30 cellular contexts compared by ENCODE assay signal in the genomic region with DNA sequence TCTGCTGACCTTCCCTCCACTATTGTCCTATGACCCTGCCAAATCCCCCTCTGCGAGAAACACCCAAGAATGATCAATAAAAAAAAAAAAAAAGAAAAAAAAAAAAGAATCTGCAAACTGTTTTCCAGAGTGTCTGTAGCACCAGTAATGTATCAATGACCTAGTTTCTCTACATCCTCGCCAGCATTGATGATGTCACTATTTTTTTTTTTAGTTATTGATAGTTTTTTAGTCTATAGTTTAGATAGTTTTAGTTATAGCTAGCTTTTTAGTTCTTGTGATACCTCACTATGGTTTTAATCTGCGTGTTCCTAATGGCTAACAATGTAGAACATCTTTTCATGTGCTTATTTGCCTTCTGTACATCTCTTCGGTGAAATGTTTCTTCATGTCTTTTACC. TPM values are rescaled to one million over a fixed set of nuclear protein-coding genes. Genes with fewer than 3 reads are reported as not detected.
DNase-seq lines count a peak whose midpoint lies in the region; ATAC-seq, FAIRE-seq and TF ChIP-seq lines count a peak whose summit lies in the region.
"Had no signal": no experiment of that assay in that cellular context is flagged by ENCODE, and none has a peak within 500 bp of the region (broad histone marks: within the 10 kb centered on the region; RNA-seq: fewer than 3 reads in every experiment).

No MANE protein-coding gene starts in this region.

- H3K27ac Mint-ChIP-seq in glutamatergic neuron (ENCODE audit: unreplicated experiment) = peak overlapping the region; percentile 81
- no peak overlapping the region for H3K27ac Mint-ChIP-seq in WTC11
- H3K27ac Mint-ChIP-seq: CD14-positive monocyte; CD4-positive, alpha-beta memory T cell; CD4-positive, CD25-positive, alpha-beta regulatory T cell had no signal

- SMC1A ChIA-PET in GM12878 (lab: Charles Lee; ENCODE audit: uncharacterized antibody, unreplicated experiment) = interaction anchor here (1.0 to 1.5 kb wide), 5 partner anchors 12 to 60 kb away, joined by 3 to 8 read pairs (median 4); no protein-coding TSS in a partner anchor

- no peak for TF ChIP-seq CTCF in HepG2 (CRISPR knock-in tag; IDR thresholded peaks at IDR 0.05)
- no peak for TF ChIP-seq CTCF in right lobe of liver (IDR thresholded peaks at IDR 0.05)
- no peak for TF ChIP-seq CTCF in GM12878 (IDR thresholded peaks at IDR 0.05 in 2 of 3, conservative IDR thresholded peaks at IDR 0.05 in 1 of 3; ENCODE audit: control insufficient read depth in 2 of 3, extremely low read depth in 1 of 3, insufficient read depth in 1 of 3, low read depth in 3 of 3, low read length in 3 of 3)
- TF ChIP-seq CTCF in glutamatergic neuron (IDR thresholded peaks at IDR 0.05; ENCODE audit: partially characterized antibody, unreplicated experiment) = no peak
- TF ChIP-seq CTCF in WTC11 (IDR thresholded peaks at IDR 0.05) = no peak

- RAD21 ChIA-PET in GM12878 (lab: Charles Lee; ENCODE audit: unreplicated experiment) = interaction anchor here (1.6 kb wide), 1 partner anchor 60 kb away, joined by 5 read pairs; no protein-coding TSS in a partner anchor

- H3K4me3 Mint-ChIP-seq in glutamatergic neuron (ENCODE audit: unreplicated experiment) (no peak overlapping the region), WTC11 (no peak overlapping the region)
- H3K4me3 Mint-ChIP-seq: CD14-positive monocyte; CD4-positive, alpha-beta memory T cell; CD4-positive, CD25-positive, alpha-beta regulatory T cell; CD8-positive, alpha-beta memory T cell had no signal

- H3K4me3 ChIP-seq in HepG2 (replicated peaks in 1 of 3; ENCODE audit: insufficient read depth in 1 of 3, low read depth in 2 of 3, low read length in 3 of 3) (no peak overlapping the region), right lobe of liver (no peak overlapping the region), GM12878 (no peak overlapping the region)
- H3K4me3 ChIP-seq: BLaER1 had no signal

- H3K4me1 ChIP-seq in HepG2 (ENCODE audit: insufficient read depth, low read length) (no peaks in the 10 kb centered on the region), right lobe of liver (no peaks in the 10 kb centered on the region), GM12878 (ENCODE audit: control insufficient read depth, insufficient read depth, low read length) (peaks cover 9% of the 10 kb centered on the region)
- H3K4me1 ChIP-seq: BE2C had no signal

- H3K9ac ChIP-seq in HepG2 (ENCODE audit: insufficient read depth, low read depth, low read length) = no peak overlapping the region
- no peak overlapping the region for H3K9ac ChIP-seq in GM12878 (ENCODE audit: control insufficient read depth, insufficient read depth, low read length)
- H3K9ac ChIP-seq: BLaER1 had no signal

- H3K9me3 ChIP-seq in HepG2 (ENCODE audit: low read length) = no peaks in the 10 kb centered on the region
- H3K9me3 ChIP-seq in right lobe of liver = no peaks in the 10 kb centered on the region
- H3K9me3 ChIP-seq in GM12878 (replicated peaks; ENCODE audit: control insufficient read depth, insufficient read depth, low read length) = no peaks in the 10 kb centered on the region
- H3K9me3 ChIP-seq: BE2C, BLaER1 had no signal

- TF ChIP-seq RAD21 in HepG2 (CRISPR knock-in tag; IDR thresholded peaks at IDR 0.05) (no peak), GM12878 (IDR thresholded peaks at IDR 0.05; ENCODE audit: insufficient read depth, low read depth, low read length) (no peak)

- H3K4me2 ChIP-seq in HepG2 (ENCODE audit: low read depth, low read length) = no peak overlapping the region
- no peak overlapping the region for H3K4me2 ChIP-seq in GM12878 (ENCODE audit: control insufficient read depth, insufficient read depth)
- H3K4me2 ChIP-seq: BLaER1 had no signal

- no peak overlapping the region for H2AFZ ChIP-seq in HepG2 (ENCODE audit: low read length)
- H2AFZ ChIP-seq in GM12878 (ENCODE audit: control insufficient read depth, low read depth, low read length) = no peak overlapping the region

- H3K36me3 Mint-ChIP-seq in glutamatergic neuron (ENCODE audit: unreplicated experiment) (peaks cover 8% of the 10 kb centered on the region), WTC11 (no peaks in the 10 kb centered on the region)
- H3K36me3 Mint-ChIP-seq: CD4-positive, alpha-beta memory T cell; CD4-positive, CD25-positive, alpha-beta regulatory T cell; CD8-positive, alpha-beta memory T cell had no signal

- H4K20me1 ChIP-seq in HepG2 (ENCODE audit: insufficient read depth, low read length) (no peaks in the 10 kb centered on the region), GM12878 (ENCODE audit: control insufficient read depth, insufficient read depth) (no peaks in the 10 kb centered on the region)
- H4K20me1 ChIP-seq: BLaER1 had no signal

- TF ChIP-seq EP300 in HepG2 (IDR thresholded peaks at IDR 0.05; ENCODE audit: low read depth in 2 of 2, low read length in 2 of 2) (no peak), HepG2 (CRISPR knock-in tag; IDR thresholded peaks at IDR 0.05; ENCODE audit: borderline replicate concordance) (no peak), GM12878 (IDR thresholded peaks at IDR 0.05; ENCODE audit: borderline replicate concordance in 1 of 2, control insufficient read depth in 1 of 2, low read depth in 2 of 2, low read length in 2 of 2) (no peak)

- TF ChIP-seq POLR2A in HepG2 (IDR thresholded peaks at IDR 0.05; ENCODE audit: insufficient read depth in 1 of 2, low read depth in 2 of 2, low read length in 2 of 2) = no peak
- no peak for TF ChIP-seq POLR2A in right lobe of liver (IDR thresholded peaks at IDR 0.05)
- no peak for TF ChIP-seq POLR2A in GM12878 (IDR thresholded peaks at IDR 0.05; ENCODE audit: low read depth, low read length)

- BruUV-seq in HepG2 (replicated peaks; lab: Mats Ljungman, UMichigan) (no TSS peak), GM12878 (replicated peaks; lab: Mats Ljungman, UMichigan) (no TSS peak)

- ATAC-seq in HepG2 (no peak), right lobe of liver (no peak), GM12878 (no peak), GM21390 (IDR thresholded peaks at IDR 0.05; ENCODE audit: unreplicated experiment) (no peak), WTC11 (no peak)

- WGBS in HepG2 (ENCODE audit: low lambda C conversion rate) = 25% methylated on average over 4 of the region's 4 CpGs
- 64% methylated on average over 4 of the region's 4 CpGs for whole genome bisulfite sequencing in right lobe of liver (ENCODE audit: insufficient coverage, low coverage, low lambda C conversion rate, missing lambda C conversion rate)
- WGBS in GM12878 (ENCODE audit: insufficient coverage, insufficient replicate concordance, low lambda C conversion rate, missing lambda C conversion rate) = 53% methylated on average over 3 of the region's 4 CpGs

- H3K27ac ChIP-seq in HepG2 (ENCODE audit: extremely low read length, insufficient read depth, low read length) = no peak overlapping the region
- H3K27ac ChIP-seq in right lobe of liver = no peak overlapping the region
- no peak overlapping the region for H3K27ac ChIP-seq in GM12878 (ENCODE audit: control insufficient read depth, insufficient read depth)
- H3K27ac ChIP-seq: BLaER1 had no signal

- POLR2A ChIA-PET in HepG2 (lab: Yijun Ruan, JAX) = no interaction called here
- POLR2A ChIA-PET in GM12878 (lab: Charles Lee) = no interaction called here
- POLR2A ChIA-PET in WTC11 (lab: Charles Lee) = no interaction called here

- H3K27me3 ChIP-seq in HepG2 (ENCODE audit: control insufficient read depth in 1 of 2, insufficient read depth in 2 of 2, low read length in 2 of 2) (peaks cover 0 to 5% of the 10 kb centered on the region in 2 experiments; a peak in 1 of 5 replicates), right lobe of liver (no peaks in the 10 kb centered on the region), GM12878 (replicated peaks in 1 of 2; ENCODE audit: control insufficient read depth in 2 of 2, insufficient read depth in 2 of 2, low read length in 1 of 2) (peaks cover 0 to 7% of the 10 kb centered on the region in 2 experiments; a peak in 1 of 4 replicates)
- H3K27me3 ChIP-seq: BLaER1 had no signal

- H3K9me3 Mint-ChIP-seq in glutamatergic neuron (ENCODE audit: unreplicated experiment) = no peaks in the 10 kb centered on the region
- H3K9me3 Mint-ChIP-seq in WTC11 = peaks cover 12% of the 10 kb centered on the region; the same call in 1 of the 2 replicates
- H3K9me3 Mint-ChIP-seq: CD4-positive, alpha-beta memory T cell; CD4-positive, CD25-positive, alpha-beta regulatory T cell; CD8-positive, alpha-beta memory T cell had no signal

- no peaks in the 10 kb centered on the region for H3K4me1 Mint-ChIP-seq in glutamatergic neuron (ENCODE audit: low read depth, unreplicated experiment)
- H3K4me1 Mint-ChIP-seq in WTC11 = no peaks in the 10 kb centered on the region

- CTCF ChIA-PET in HepG2 (lab: Yijun Ruan, JAX; ENCODE audit: low intra/inter-chr PET ratio, low total read pairs) (no interaction called here), GM12878 (lab: Yijun Ruan, JAX) (interaction anchor here (1.1 to 1.3 kb wide), 2 partner anchors 16 to 25 kb away, joined by 3 read pairs; no protein-coding TSS in a partner anchor), WTC11 (lab: Charles Lee) (interaction anchor here (1.3 kb wide), 1 partner anchor 60 kb away, joined by 3 read pairs; no protein-coding TSS in a partner anchor)

- H3K36me3 ChIP-seq in HepG2 (replicated peaks in 1 of 2; ENCODE audit: control insufficient read depth in 1 of 2, insufficient read depth in 2 of 2, low read length in 2 of 2) (no peaks in the 10 kb centered on the region), right lobe of liver (no peaks in the 10 kb centered on the region), GM12878 (ENCODE audit: control insufficient read depth in 2 of 2, insufficient read depth in 2 of 2, low read length in 1 of 2) (no peaks in the 10 kb centered on the region)
- H3K36me3 ChIP-seq: BE2C, BLaER1 had no signal

- no peak for FAIRE-seq in HepG2 (lab: Jason Lieb, UNC)
- no peak for FAIRE-seq in GM12878 (lab: Jason Lieb, UNC)
- FAIRE-seq: GM12891, GM19239 had no signal

- DNase-seq in HepG2 (ENCODE audit: low spot score) (no peak), right lobe of liver (no peak), GM12878 (ENCODE audit: low read depth, low spot score) (no peak), glutamatergic neuron (no peak), NCI-H2107 treated with DMSO at 0.1 percent for 48 hours (lab: John Stamatoyannopoulos, UW; ENCODE audit: unreplicated experiment) (no peak), WTC11 (ENCODE audit: low spot score) (no peak)
- DNase-seq: 8988T; ACHN; BE2C; C1 segment of cervical spinal cord; CD4-positive, alpha-beta memory T cell; CD4-positive, CD25-positive, alpha-beta regulatory T cell; CD8-positive, alpha-beta memory T cell; COR-L47; DMS 273 treated with DMSO at 0.1 percent for 48 hours; DMS153; DMS53; DMS79; DND-41; EL; GDM1 had no signal

- H3K79me2 ChIP-seq in HepG2 (ENCODE audit: insufficient read depth, low read length) (no peaks in the 10 kb centered on the region), GM12878 (ENCODE audit: control insufficient read depth, insufficient read depth, low read length) (no peaks in the 10 kb centered on the region)

- intact Hi-C loops in HepG2 (cut with micrococcal nuclease; ENCODE audit: unreplicated experiment) (no loop called here), right lobe of liver (cut with DNase I) (no loop called here), GM12878 (cut with micrococcal nuclease; ENCODE audit: unreplicated experiment) (no loop called here)

- H3K27me3 Mint-ChIP-seq in glutamatergic neuron (ENCODE audit: unreplicated experiment) = no peaks in the 10 kb centered on the region
- H3K27me3 Mint-ChIP-seq in WTC11 (ENCODE audit: low read depth) = peaks cover 3% of the 10 kb centered on the region; the same call in 1 of the 2 replicates

- in situ Hi-C loops in HepG2 (cut with HindIII; ENCODE audit: extremely low pct_ligation_motif_present, low pct_unique_long_range_greater_than_20kb) = no loop called here
- in situ Hi-C loops in GM12878 (cut with MboI) = no loop called here

RNA-seq across cellular contexts. Expression of a gene that starts 36.1 kb away (rescaled TPM):
- not detected in 2 replicates for total RNA-seq in HepG2 (2016; rRNA removed; fragmentation: Illumina TruSeq; extraction: Trizol)
- not detected in 2 replicates for total RNA-seq in HepG2 (2016; cell fraction: cytosol; rRNA removed; fragmentation: Illumina TruSeq; extraction: Trizol; ENCODE audit: low read depth)
- not detected in 2 replicates for total RNA-seq in HepG2 (2016; cell fraction: insoluble cytoplasmic fraction; rRNA removed; fragmentation: Illumina TruSeq; extraction: Trizol)
- total RNA-seq in HepG2 (2016; cell fraction: membrane; rRNA removed; fragmentation: Illumina TruSeq; extraction: Trizol) = not detected in 2 replicates
- total RNA-seq in HepG2 (2016; cell fraction: nucleus; rRNA removed; fragmentation: Illumina TruSeq; extraction: Trizol) = not detected in 2 replicates
- polyA plus RNA-seq in HepG2 (2011; rRNA removed) = not detected in 2 replicates
- not detected in 2 replicates for polyA plus RNA-seq in HepG2 (2011; cell fraction: cytosol; rRNA removed)
- polyA plus RNA-seq in HepG2 (2011; cell fraction: nucleus; rRNA removed) = 0.02 TPM in 1 of 2 replicates, not detected in the other
- not detected in 2 replicates for polyA plus RNA-seq in HepG2 (2012)
- polyA plus RNA-seq in HepG2 (2016; cell fraction: cytosol; fragmentation: Illumina TruSeq; extraction: Trizol; ENCODE audit: low read depth) = not detected in 2 replicates
- polyA plus RNA-seq in HepG2 (2016; cell fraction: insoluble cytoplasmic fraction; fragmentation: Illumina TruSeq; extraction: Trizol; ENCODE audit: low read depth) = not detected in 2 replicates
- not detected in 2 replicates for polyA plus RNA-seq in HepG2 (2016; cell fraction: membrane; fragmentation: Illumina TruSeq; extraction: Trizol; ENCODE audit: low read depth)
- polyA plus RNA-seq in HepG2 (2016; cell fraction: nucleus; fragmentation: Illumina TruSeq; extraction: Trizol; ENCODE audit: insufficient read depth, low read depth) = not detected in 2 replicates
- polyA minus RNA-seq in HepG2 (2011; rRNA and poly(A)+ RNA removed; ENCODE audit: low replicate concordance) = not detected in 2 replicates
- not detected in 2 replicates for polyA minus RNA-seq in HepG2 (2011; cell fraction: cytosol; rRNA and poly(A)+ RNA removed)
- not detected in 2 replicates for polyA minus RNA-seq in HepG2 (2011; cell fraction: nucleus; rRNA and poly(A)+ RNA removed)
- under 1 TPM in 5 of 6 experiments, not detected in 1; 0.05 to 0.43 (median 0.07) TPM for total RNA-seq in right lobe of liver
- total RNA-seq in GM12878 (2013; cell fraction: nucleolus; rRNA removed) = 0.12 TPM in 1 of 2 replicates, not detected in the other
- total RNA-seq in GM12878 (2014; rRNA removed) = 0.16 and 0.17 TPM in 2 replicates
- total RNA-seq in GM12878 (2014; rRNA removed; fragmentation: Illumina TruSeq; extraction: Trizol) = 0.18 and 0.23 TPM in 2 replicates
- 0.38 and 0.40 TPM in 2 replicates for total RNA-seq in GM12878 (2021)
- 0.16 TPM for polyA plus RNA-seq in GM12878 (2011; ENCODE audit: low read depth)
- polyA plus RNA-seq in GM12878 (2011; rRNA removed) = 0.01 and 0.03 TPM in 2 replicates
- polyA plus RNA-seq in GM12878 (2011; cell fraction: cytosol; rRNA removed) = 0.03 and 0.08 TPM in 2 replicates
- 0.30 and 0.37 TPM in 2 replicates for polyA plus RNA-seq in GM12878 (2011; cell fraction: nucleus; rRNA removed)
- polyA plus RNA-seq in GM12878 (2012) = 0.20 and 0.28 TPM in 2 replicates
- 0.14 and 0.24 TPM in 2 replicates for polyA plus RNA-seq in GM12878 (2014; fragmentation: Illumina TruSeq; extraction: Trizol)
- polyA plus RNA-seq in GM12878 (2014; fragmentation: Nextera tagmentation; extraction: Ambion mirVana) = under 1 TPM in 1 of 2 experiments, not detected in 1; 0.05 TPM
- polyA plus RNA-seq in GM12878 (2014; rRNA removed) = 0.08 and 0.27 TPM in 2 replicates
- polyA plus RNA-seq in GM12878 (2016; fragmentation: Nextera tagmentation; extraction: Ambion mirVana) = under 1 TPM; 0.04 to 0.05 TPM
- polyA minus RNA-seq in GM12878 (2011; rRNA and poly(A)+ RNA removed) = 0.07 and 0.21 TPM in 2 replicates
- polyA minus RNA-seq in GM12878 (2011; cell fraction: cytosol; rRNA and poly(A)+ RNA removed) = not detected in 2 replicates
- polyA minus RNA-seq in GM12878 (2011; cell fraction: nucleus; rRNA and poly(A)+ RNA removed) = 0.12 and 0.29 TPM in 2 replicates
- total RNA-seq in glutamatergic neuron (ENCODE audit: unreplicated experiment) = 0.34 TPM
- not detected in 3 replicates for total RNA-seq in WTC11 (2021)
- total RNA-seq: A673; CD4-positive, alpha-beta memory T cell; CD4-positive, CD25-positive, alpha-beta regulatory T cell; Daoy; G401 had no signal
- polyA plus RNA-seq: AG04450; CD14-positive monocyte; CD4-positive, CD25-positive, alpha-beta regulatory T cell; CD8-positive, alpha-beta memory T cell had no signal

RNA-seq across cellular contexts. Expression of a gene that starts 51.3 kb away (rescaled TPM):
- total RNA-seq in HepG2 (2016; rRNA removed; fragmentation: Illumina TruSeq; extraction: Trizol) (not detected in 2 replicates), right lobe of liver (1 to 10 TPM in 1 of 6 experiments, under 1 TPM in 4, not detected in 1; 0.25 to 1.8 (median 0.72) TPM), GM12878 (2014; rRNA removed) (0.11 and 0.16 TPM in 2 replicates), GM12878 (2014; rRNA removed; fragmentation: Illumina TruSeq; extraction: Trizol) (0.09 and 0.18 TPM in 2 replicates), GM12878 (2021) (0.08 and 0.23 TPM in 2 replicates), glutamatergic neuron (ENCODE audit: unreplicated experiment) (not detected), WTC11 (2021) (0.07 to 0.37 TPM (median 0.11 TPM) in 3 replicates)
- not detected in 2 replicates for total RNA-seq in HepG2 (2016; cell fraction: cytosol; rRNA removed; fragmentation: Illumina TruSeq; extraction: Trizol; ENCODE audit: low read depth)
- not detected in 2 replicates for total RNA-seq in HepG2 (2016; cell fraction: insoluble cytoplasmic fraction; rRNA removed; fragmentation: Illumina TruSeq; extraction: Trizol)
- total RNA-seq in HepG2 (2016; cell fraction: membrane; rRNA removed; fragmentation: Illumina TruSeq; extraction: Trizol) = not detected in 2 replicates
- not detected in 2 replicates for total RNA-seq in HepG2 (2016; cell fraction: nucleus; rRNA removed; fragmentation: Illumina TruSeq; extraction: Trizol)
- polyA plus RNA-seq in HepG2 (2011; rRNA removed) (not detected in 2 replicates), GM12878 (2011; rRNA removed) (0.45 and 0.53 TPM in 2 replicates), GM12878 (2014; fragmentation: Illumina TruSeq; extraction: Trizol) (0.16 and 0.21 TPM in 2 replicates), GM12878 (2014; fragmentation: Nextera tagmentation; extraction: Ambion mirVana) (under 1 TPM; 0.05 to 0.09 TPM), GM12878 (2014; rRNA removed) (0.09 and 0.12 TPM in 2 replicates), GM12878 (2016; fragmentation: Nextera tagmentation; extraction: Ambion mirVana) (under 1 TPM; 0.09 to 0.53 TPM)
- polyA plus RNA-seq in HepG2 (2011; cell fraction: cytosol; rRNA removed) = 0.01 TPM in 1 of 2 replicates, not detected in the other
- not detected in 2 replicates for polyA plus RNA-seq in HepG2 (2011; cell fraction: nucleus; rRNA removed)
- polyA plus RNA-seq in HepG2 (2012) = not detected in 2 replicates
- polyA plus RNA-seq in HepG2 (2016; cell fraction: cytosol; fragmentation: Illumina TruSeq; extraction: Trizol; ENCODE audit: low read depth) = not detected in 2 replicates
- not detected in 2 replicates for polyA plus RNA-seq in HepG2 (2016; cell fraction: insoluble cytoplasmic fraction; fragmentation: Illumina TruSeq; extraction: Trizol; ENCODE audit: low read depth)
- polyA plus RNA-seq in HepG2 (2016; cell fraction: membrane; fragmentation: Illumina TruSeq; extraction: Trizol; ENCODE audit: low read depth) = not detected in 2 replicates
- polyA plus RNA-seq in HepG2 (2016; cell fraction: nucleus; fragmentation: Illumina TruSeq; extraction: Trizol; ENCODE audit: insufficient read depth, low read depth) = not detected in 2 replicates
- 0.14 TPM in 1 of 2 replicates, not detected in the other for polyA minus RNA-seq in HepG2 (2011; rRNA and poly(A)+ RNA removed; ENCODE audit: low replicate concordance)
- not detected in 2 replicates for polyA minus RNA-seq in HepG2 (2011; cell fraction: cytosol; rRNA and poly(A)+ RNA removed)
- not detected in 2 replicates for polyA minus RNA-seq in HepG2 (2011; cell fraction: nucleus; rRNA and poly(A)+ RNA removed)
- total RNA-seq in GM12878 (2013; cell fraction: nucleolus; rRNA removed) = not detected in 2 replicates
- not detected for polyA plus RNA-seq in GM12878 (2011; ENCODE audit: low read depth)
- polyA plus RNA-seq in GM12878 (2011; cell fraction: cytosol; rRNA removed) = 0.35 and 0.48 TPM in 2 replicates
- polyA plus RNA-seq in GM12878 (2011; cell fraction: nucleus; rRNA removed) = 0.28 and 0.31 TPM in 2 replicates
- not detected in 2 replicates for polyA plus RNA-seq in GM12878 (2012)
- 0.15 and 0.46 TPM in 2 replicates for polyA minus RNA-seq in GM12878 (2011; rRNA and poly(A)+ RNA removed)
- not detected in 2 replicates for polyA minus RNA-seq in GM12878 (2011; cell fraction: cytosol; rRNA and poly(A)+ RNA removed)
- polyA minus RNA-seq in GM12878 (2011; cell fraction: nucleus; rRNA and poly(A)+ RNA removed) = 0.10 TPM in 1 of 2 replicates, not detected in the other
- total RNA-seq: A673, Daoy, G401 had no signal
- polyA plus RNA-seq: AG04450 had no signal
